ENCODE assay signal across 28 cellular contexts in the genomic region with DNA sequence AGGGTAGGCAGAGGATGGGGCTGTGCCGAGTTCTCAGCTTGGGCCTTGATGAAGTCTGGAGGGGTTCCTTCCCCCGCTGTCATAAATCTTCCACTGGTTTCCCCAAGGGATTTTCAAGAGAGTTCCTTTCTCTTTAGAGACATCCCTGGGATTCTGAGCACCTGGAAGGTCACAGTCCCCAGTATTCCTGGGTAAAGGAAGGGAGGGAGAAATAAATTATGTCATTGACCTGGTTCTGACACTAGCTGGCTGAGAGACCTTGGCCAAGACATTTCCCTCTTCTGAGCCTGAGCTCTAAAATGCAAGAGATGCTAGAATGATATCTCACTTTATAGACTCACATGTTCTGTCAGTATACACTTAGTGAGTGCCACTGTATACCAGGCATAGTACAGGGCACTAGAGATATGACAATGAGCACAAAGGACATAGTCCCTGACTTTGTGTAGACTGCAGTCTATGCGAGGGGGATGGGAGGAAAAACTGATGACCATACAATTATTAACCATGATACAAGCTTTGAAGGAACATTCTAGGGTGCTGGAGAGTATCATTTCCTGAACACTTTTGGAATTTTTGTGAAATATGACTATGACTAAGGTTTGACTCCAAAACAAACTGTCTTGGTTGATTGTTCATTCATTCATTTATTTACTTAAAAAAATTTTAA.
"Had no signal": no experiment of that assay in that cellular context is flagged by ENCODE, and none has a peak within 500 bp of the region (broad histone marks: within the 10 kb centered on the region; RNA-seq: fewer than 3 reads in every experiment).

No MANE protein-coding gene starts in this region.

- FAIRE-seq: keratinocyte had no signal

- H3K9me3 ChIP-seq: left lung, lower lobe of right lung, neutrophil, stomach, testis, thyroid gland, transverse colon, upper lobe of left lung, vagina had no signal

- H3K36me3 ChIP-seq: left lung, lower lobe of right lung, neural progenitor cell, neutrophil, right atrium auricular region, stomach, thyroid gland, transverse colon, upper lobe of left lung, vagina had no signal

- H3K9ac ChIP-seq: neural progenitor cell had no signal

- H3K4me2 ChIP-seq: neural progenitor cell had no signal

- H3K27me3 ChIP-seq: left lung, neural progenitor cell, right atrium auricular region, stomach, testis, thyroid gland, transverse colon, upper lobe of left lung, vagina had no signal

- H2AFZ ChIP-seq: neural progenitor cell had no signal

- H3K4me3 ChIP-seq: left lung, lower lobe of right lung, neural progenitor cell, right atrium auricular region, skin epidermis, stomach, testis, thyroid gland, transverse colon, upper lobe of left lung, vagina had no signal

- H3K27ac ChIP-seq: left lung, lower lobe of right lung, neural progenitor cell, neutrophil, right atrium auricular region, skin epidermis, stomach, testis, thyroid gland, transverse colon, upper lobe of left lung, vagina had no signal

- DNase-seq: kidney glomerular epithelial cell; left colon; left lung; lower lobe of right lung; mammary epithelial cell; mesendoderm; naive B cell; natural killer cell; nephron progenitor cell; occipital lobe; stimulated activated CD4-positive, alpha-beta T cell treated with anti-CD3 and anti-CD28 coated beads, Interleukin-12 subunit alpha, Interleukin-12 subunit beta, amount 100 ng/mL, for 4 hours; stimulated activated CD4-positive, alpha-beta T cell treated with anti-CD3 and anti-CD28 coated beads, Interleukin-15, amount 100 ng/mL, for 24 hours; stimulated activated CD4-positive, alpha-beta T cell treated with anti-CD3 and anti-CD28 coated beads, Interleukin-2, amount 100 ng/mL, for 24 hours; stimulated activated CD4-positive, alpha-beta T cell treated with anti-CD3 and anti-CD28 coated beads, Interleukin-4, amount 100 ng/mL, for 1 hour; stimulated activated naive B cell treated with anti-CD40 and anti-IgM and Interleukin-4, amounts not matched to agents 10 μg/mL and 1 μg/mL and 100 μg/mL, for 72 hours; stimulated activated naive CD8-positive, alpha-beta T cell treated with anti-CD3 and anti-CD28 coated beads, Interleukin-15, Interleukin-2, amounts not matched to agents 100 U/mL and 50 U/mL, for 24 hours; stomach; testis; thyroid gland; transverse colon; upper lobe of left lung had no signal

- H3K4me1 ChIP-seq: left lung, lower lobe of right lung, right atrium auricular region, stomach, testis, thyroid gland, transverse colon, upper lobe of left lung, vagina had no signal

- ATAC-seq: left colon; left lung; lower lobe of right lung; natural killer cell; sciatic nerve; stimulated activated naive B cell treated with anti-CD40 and anti-IgM and Interleukin-4, amounts not matched to agents 10 μg/mL and 1 μg/mL and 100 μg/mL, for 72 hours; stimulated activated naive CD8-positive, alpha-beta T cell treated with anti-CD3 and anti-CD28 coated beads, Interleukin-15, Interleukin-2, amounts not matched to agents 100 U/mL and 50 U/mL, for 24 hours had no signal
